Comparison of ENCODE assay signal across 8 cellular contexts in the genomic region with DNA sequence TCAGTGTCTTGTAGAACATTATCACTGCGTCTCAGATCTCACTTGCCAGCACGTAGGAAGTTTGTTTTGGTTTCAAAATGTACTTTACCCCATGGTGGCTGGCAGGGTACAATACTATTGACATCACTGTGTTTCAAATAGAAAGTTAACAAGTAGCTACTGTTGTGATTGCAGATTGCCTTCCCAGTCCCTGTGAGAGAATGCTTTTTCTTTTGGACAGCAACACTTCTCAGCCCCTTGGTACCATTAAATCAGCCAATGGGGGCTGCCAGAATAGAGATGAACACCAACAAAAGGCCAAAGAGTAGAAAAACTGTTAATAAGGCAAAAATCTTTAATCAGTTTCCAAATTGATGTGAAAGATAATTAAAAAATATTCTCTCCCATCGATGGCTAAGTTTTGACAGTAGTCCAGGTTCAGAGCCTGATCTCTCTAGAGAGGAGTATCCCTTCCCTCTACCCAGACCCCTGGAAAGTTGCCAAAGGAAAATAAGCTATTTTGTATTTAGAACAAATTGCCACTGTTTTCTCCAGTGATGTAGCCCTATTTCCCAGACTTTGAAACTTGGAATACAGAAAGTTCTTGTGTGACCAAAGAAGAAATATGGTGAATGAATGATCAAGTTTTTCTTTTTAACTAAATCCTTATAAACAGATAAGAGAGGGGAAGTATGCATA. TPM values are rescaled to one million over a fixed set of nuclear protein-coding genes. Genes with fewer than 3 reads are reported as not detected.
DNase-seq lines count a peak whose midpoint lies in the region; ATAC-seq and TF ChIP-seq lines count a peak whose summit lies in the region.

No MANE protein-coding gene starts in this region.

- no peaks in the 10 kb centered on the region for H3K27me3 Mint-ChIP-seq in activated naive CD8-positive, alpha-beta T cell
- H3K27me3 Mint-ChIP-seq in stimulated activated naive CD8-positive, alpha-beta T cell treated with anti-CD3 and anti-CD28 coated beads, Interleukin-15, amount 100 ng/mL, for 72 hours: no peaks in the 10 kb centered on the region

- peak overlapping the region; percentile 62 for H3K4me2 ChIP-seq in hepatocyte

- DNase-seq in GM12865 (ENCODE audit: low read depth) (peak; percentile 27), hepatocyte (ENCODE audit: low spot score) (peak; percentile 24), mesenteric fat pad (ENCODE audit: low spot score) (no peak), NCI-H526 treated with DMSO at 0.1 percent for 48 hours (lab: John Stamatoyannopoulos, UW) (no peak)
- DNase-seq in stimulated activated naive CD8-positive, alpha-beta T cell treated with anti-CD3 and anti-CD28 coated beads, Interleukin-15, amount 100 ng/mL, for 72 hours: no peak
- DNase-seq in effector CD4-positive, alpha-beta T cell: no peak

- no peaks in the 10 kb centered on the region for H3K36me3 Mint-ChIP-seq in activated naive CD8-positive, alpha-beta T cell

- no peak overlapping the region for H3K4me3 ChIP-seq in GM12865 (ENCODE audit: low read depth, low read length)
- no peak overlapping the region for H3K4me3 ChIP-seq in hepatocyte

- H3K27me3 ChIP-seq in hepatocyte: no peaks in the 10 kb centered on the region

- no peaks in the 10 kb centered on the region for H3K9me3 ChIP-seq in hepatocyte (ENCODE audit: low read depth)

- no peak overlapping the region for H2AFZ ChIP-seq in hepatocyte

- H3K4me1 ChIP-seq in hepatocyte (ENCODE audit: insufficient read depth): peaks cover 4% of the 10 kb centered on the region

- peak; percentile 42 for ATAC-seq in HG02885 (IDR thresholded peaks at IDR 0.05; ENCODE audit: poor library complexity, unreplicated experiment)
- ATAC-seq in stimulated activated naive CD8-positive, alpha-beta T cell treated with anti-CD3 and anti-CD28 coated beads, Interleukin-15, amount 100 ng/mL, for 72 hours: peak; percentile 77

- no peaks in the 10 kb centered on the region for H3K9me2 ChIP-seq in hepatocyte (replicated peaks; ENCODE audit: insufficient read depth)

- peak overlapping the region; percentile 45 for H3K27ac ChIP-seq in hepatocyte

- H4K20me1 ChIP-seq in hepatocyte (ENCODE audit: insufficient read depth, poor library complexity, severe bottlenecking): no peaks in the 10 kb centered on the region

- peaks cover 42% of the 10 kb centered on the region for H3K4me1 Mint-ChIP-seq in activated naive CD8-positive, alpha-beta T cell (ENCODE audit: low read depth)
- H3K4me1 Mint-ChIP-seq in stimulated activated naive CD8-positive, alpha-beta T cell treated with anti-CD3 and anti-CD28 coated beads, Interleukin-15, amount 100 ng/mL, for 72 hours: peaks cover 31% of the 10 kb centered on the region

- H3K79me2 ChIP-seq in hepatocyte: peaks cover 3% of the 10 kb centered on the region

- peak overlapping the region; percentile 62 for H3K4me3 Mint-ChIP-seq in activated naive CD8-positive, alpha-beta T cell
- peak overlapping the region; percentile 48 to 53 for H3K4me3 Mint-ChIP-seq in stimulated activated naive CD8-positive, alpha-beta T cell treated with anti-CD3 and anti-CD28 coated beads, Interleukin-15, amount 100 ng/mL, for 72 hours

- no peaks in the 10 kb centered on the region for H3K36me3 ChIP-seq in hepatocyte (replicated peaks; ENCODE audit: insufficient read depth, low read depth)

- no peak for TF ChIP-seq CTCF in GM12865 (IDR thresholded peaks at IDR 0.05; ENCODE audit: insufficient read depth, low read depth, low read length, missing control alignments)
- TF ChIP-seq CTCF in hepatocyte (IDR thresholded peaks at IDR 0.05; ENCODE audit: poor library complexity): no peak

- 62% methylated on average over 3 of the region's 3 CpGs for WGBS in hepatocyte (ENCODE audit: low lambda C conversion rate, missing lambda C conversion rate)

- no peak overlapping the region for H3K27ac Mint-ChIP-seq in activated naive CD8-positive, alpha-beta T cell
- H3K27ac Mint-ChIP-seq in stimulated activated naive CD8-positive, alpha-beta T cell treated with anti-CD3 and anti-CD28 coated beads, Interleukin-15, amount 100 ng/mL, for 72 hours: peak overlapping the region in 1 of 2 donors; percentile 5

- H3K9me3 Mint-ChIP-seq in activated naive CD8-positive, alpha-beta T cell (ENCODE audit: low read depth): no peaks in the 10 kb centered on the region
- no peaks in the 10 kb centered on the region for H3K9me3 Mint-ChIP-seq in stimulated activated naive CD8-positive, alpha-beta T cell treated with anti-CD3 and anti-CD28 coated beads, Interleukin-15, amount 100 ng/mL, for 72 hours

RNA-seq across cellular contexts. Expression of a gene that starts 34.9 kb away (rescaled TPM):
- total RNA-seq in hepatocyte (13.6 and 17.4 TPM in 2 replicates), mesenteric fat pad (26.1 TPM)
- polyA plus RNA-seq in hepatocyte: 14.3 and 19.1 TPM in 2 replicates

Comparison
In these comparisons a context has a peak if more than half of its experiments do, and no peak if none do; other contexts are left out.
1. DNase-seq: peak in GM12865 (single experiment) and hepatocyte (single experiment); none in stimulated activated naive CD8-positive, alpha-beta T cell treated with anti-CD3 and anti-CD28 coated beads, Interleukin-15, amount 100 ng/mL, for 72 hours (0 of 2), mesenteric fat pad (single experiment), effector CD4-positive, alpha-beta T cell (single experiment) and NCI-H526 treated with DMSO at 0.1 percent for 48 hours (single experiment).